ENCODE assay signal across 27 cellular contexts in the genomic region with DNA sequence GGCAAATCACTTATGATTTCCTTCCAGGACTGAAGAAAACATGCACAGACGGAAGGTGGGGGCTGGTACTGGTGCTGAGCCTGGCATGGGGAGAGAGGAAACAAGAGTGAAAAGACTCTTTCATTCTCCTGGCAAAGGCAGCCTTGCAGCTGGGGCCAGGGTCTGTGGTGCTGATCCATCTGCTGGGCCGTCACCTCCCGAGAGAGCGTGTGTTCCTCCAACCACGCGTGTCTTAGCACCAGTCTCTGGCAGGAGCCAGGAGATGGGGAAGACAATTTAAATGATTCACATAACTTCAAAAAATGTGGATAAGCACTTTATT. TPM values are rescaled to one million over a fixed set of nuclear protein-coding genes. Genes with fewer than 3 reads are reported as not detected.
DNase-seq lines count a peak whose midpoint lies in the region; ATAC-seq and TF ChIP-seq lines count a peak whose summit lies in the region.
"Had no signal": no experiment of that assay in that cellular context is flagged by ENCODE, and none has a peak within 500 bp of the region (broad histone marks: within the 10 kb centered on the region; RNA-seq: fewer than 3 reads in every experiment).

No MANE protein-coding gene starts in this region.

- TF ChIP-seq CTCF in heart left ventricle (IDR thresholded peaks at IDR 0.05) (no peak), nephron (IDR thresholded peaks at IDR 0.05; ENCODE audit: unreplicated experiment in 3 of 3) (no peak), tibial nerve (IDR thresholded peaks at IDR 0.05) (no peak), mesothelial cell of epicardium (IDR thresholded peaks at IDR 0.05; ENCODE audit: unreplicated experiment) (no peak)

- DNase-seq in heart left ventricle (peak; percentile 31 to 69 (median 41)), tibial nerve (ENCODE audit: low spot score in 2 of 2) (peak; percentile 27 to 50), OCI-M1 (lab: John Stamatoyannopoulos, UW) (no peak), mesothelial cell of epicardium (ENCODE audit: low spot score in 2 of 2, unreplicated experiment in 2 of 2) (no peak), NCI-H1694 (lab: John Stamatoyannopoulos, UW) (no peak)
- DNase-seq: activated CD4-positive, alpha-beta memory T cell treated with anti-CD3 and anti-CD28 coated beads, Interleukin-2, amount 10 ng/mL, durations not matched to agents 7 days and 5 days; activated naive CD8-positive, alpha-beta T cell treated with anti-CD3 and anti-CD28 coated beads, Interleukin-2, amount 50 U/mL, for 24 hours; brain microvascular endothelial cell; DMS153; esophagus squamous epithelium; gastrocnemius medialis; naive B cell; NCI-H2081 treated with DMSO at 0.1 percent for 48 hours; NCI-H524 treated with DMSO at 0.1 percent for 48 hours; NK-92 treated with Interleukin-12 subunit alpha and Interleukin-12 subunit beta, amount 100 ng/mL, for 24 hours; SIG-M5; sigmoid colon; stimulated activated naive CD4-positive, alpha-beta T cell treated with Interleukin-2 at 50 U/mL for 16 hours; T-helper 1 cell; thyroid gland had no signal

- H3K4me3 ChIP-seq in heart left ventricle (no peak overlapping the region), tibial nerve (no peak overlapping the region)
- H3K4me3 ChIP-seq: coronary artery, esophagus squamous epithelium, gastrocnemius medialis, GM23338, K562, sigmoid colon, thyroid gland had no signal

- WGBS in heart left ventricle, 4 donors = 72 to 93% (median 79%) methylated on average over 6 of the region's 6 CpGs
- WGBS in tibial nerve, 2 donors = 41 to 64% methylated on average over 6 of the region's 6 CpGs

- intact Hi-C loops in heart left ventricle (cut with DNase I) = no loop called here

- H3K4me1 Mint-ChIP-seq in nephron = peaks cover 36% of the 10 kb centered on the region
- no peaks in the 10 kb centered on the region for H3K4me1 Mint-ChIP-seq in mesothelial cell of epicardium
- H3K4me1 Mint-ChIP-seq: activated CD4-positive, alpha-beta memory T cell treated with anti-CD3 and anti-CD28 coated beads, Interleukin-2, amount 10 ng/mL, durations not matched to agents 7 days and 5 days; activated naive CD8-positive, alpha-beta T cell treated with anti-CD3 and anti-CD28 coated beads, Interleukin-2, amount 50 U/mL, for 24 hours; GM23338; memory B cell; naive B cell had no signal

- TF ChIP-seq POLR2A in heart left ventricle (IDR thresholded peaks at IDR 0.05) (no peak), tibial nerve (IDR thresholded peaks at IDR 0.05) (no peak)

- no peaks in the 10 kb centered on the region for H3K9me3 Mint-ChIP-seq in nephron
- peaks cover 4% of the 10 kb centered on the region for H3K9me3 Mint-ChIP-seq in mesothelial cell of epicardium
- H3K9me3 Mint-ChIP-seq: activated CD4-positive, alpha-beta memory T cell treated with anti-CD3 and anti-CD28 coated beads, Interleukin-2, amount 10 ng/mL, durations not matched to agents 7 days and 5 days; activated naive CD8-positive, alpha-beta T cell treated with anti-CD3 and anti-CD28 coated beads, Interleukin-2, amount 50 U/mL, for 24 hours; memory B cell had no signal

- H3K27me3 ChIP-seq in heart left ventricle (no peaks in the 10 kb centered on the region), tibial nerve (no peaks in the 10 kb centered on the region)
- H3K27me3 ChIP-seq: brain microvascular endothelial cell, esophagus squamous epithelium, gastrocnemius medialis, sigmoid colon, thyroid gland had no signal

- H3K27me3 Mint-ChIP-seq in nephron (ENCODE audit: low read depth) (no peaks in the 10 kb centered on the region), mesothelial cell of epicardium (ENCODE audit: low read depth) (no peaks in the 10 kb centered on the region)
- H3K27me3 Mint-ChIP-seq: activated naive CD8-positive, alpha-beta T cell treated with anti-CD3 and anti-CD28 coated beads, Interleukin-2, amount 50 U/mL, for 24 hours had no signal

- ATAC-seq in heart left ventricle = peak in 3 of 4 donors; percentile 68 to 79 (median 69)
- ATAC-seq: activated CD4-positive, CD25-positive, alpha-beta regulatory T cell treated with anti-CD3 and anti-CD28 coated beads, Interleukin-2, amount 50 U/mL, for 24 hours; activated naive CD8-positive, alpha-beta T cell treated with anti-CD3 and anti-CD28 coated beads, Interleukin-2, amount 50 U/mL, for 24 hours; gastrocnemius medialis; GM23338; K562 had no signal

- peak overlapping the region in 2 of 3 experiments; percentile 69 to 73 for H3K27ac Mint-ChIP-seq in nephron
- no peak overlapping the region for H3K27ac Mint-ChIP-seq in mesothelial cell of epicardium
- H3K27ac Mint-ChIP-seq: activated CD4-positive, alpha-beta memory T cell treated with anti-CD3 and anti-CD28 coated beads, Interleukin-2, amount 10 ng/mL, durations not matched to agents 7 days and 5 days; activated naive CD8-positive, alpha-beta T cell treated with anti-CD3 and anti-CD28 coated beads, Interleukin-2, amount 50 U/mL, for 24 hours; GM23338; memory B cell; naive B cell had no signal

- H3K9me3 ChIP-seq in heart left ventricle (no peaks in the 10 kb centered on the region), tibial nerve (no peaks in the 10 kb centered on the region)
- H3K9me3 ChIP-seq: esophagus squamous epithelium, gastrocnemius medialis, sigmoid colon, thyroid gland had no signal

- TF ChIP-seq EP300 in tibial nerve (IDR thresholded peaks at IDR 0.05) = no peak

- H3K36me3 ChIP-seq in heart left ventricle (no peaks in the 10 kb centered on the region), tibial nerve (peaks cover 0 to 17% (median 0%) of the 10 kb centered on the region in 3 donors)
- H3K36me3 ChIP-seq: brain microvascular endothelial cell, esophagus squamous epithelium, gastrocnemius medialis, thyroid gland had no signal

- H3K36me3 Mint-ChIP-seq in nephron (ENCODE audit: low read depth) (peaks cover 20% of the 10 kb centered on the region), mesothelial cell of epicardium (peaks cover 24% of the 10 kb centered on the region)
- H3K36me3 Mint-ChIP-seq: memory B cell had no signal

- H3K4me3 Mint-ChIP-seq in nephron (no peak overlapping the region), mesothelial cell of epicardium (no peak overlapping the region)
- H3K4me3 Mint-ChIP-seq: activated CD4-positive, alpha-beta memory T cell treated with anti-CD3 and anti-CD28 coated beads, Interleukin-2, amount 10 ng/mL, durations not matched to agents 7 days and 5 days; activated naive CD8-positive, alpha-beta T cell treated with anti-CD3 and anti-CD28 coated beads, Interleukin-2, amount 50 U/mL, for 24 hours; GM23338; memory B cell; naive B cell had no signal

- H3K27ac ChIP-seq in angular gyrus (ENCODE audit: low read depth, low read length) (peak overlapping the region; percentile 94), heart left ventricle (peak overlapping the region in 2 of 12 donors; percentile 13 to 18), tibial nerve (peak overlapping the region in 1 of 4 donors; percentile 30)
- H3K27ac ChIP-seq: brain microvascular endothelial cell, coronary artery, gastrocnemius medialis, thyroid gland had no signal

- peaks cover 0 to 3% (median 0%) of the 10 kb centered on the region in 12 donors for H3K4me1 ChIP-seq in heart left ventricle
- peaks cover 0 to 12% (median 0%) of the 10 kb centered on the region in 4 donors for H3K4me1 ChIP-seq in tibial nerve
- H3K4me1 ChIP-seq: esophagus squamous epithelium, gastrocnemius medialis, thyroid gland had no signal

RNA-seq across cellular contexts. Expression of gene SPART, which starts 23.9 kb away (rescaled TPM):
- total RNA-seq in heart left ventricle = 10 to 100 TPM; 31.0 to 41.5 (median 34.7) TPM
- polyA plus RNA-seq in heart left ventricle = 10 to 100 TPM; 12.5 to 23.5 TPM
- 10 to 100 TPM; 50.7 to 77.4 (median 62.4) TPM for total RNA-seq in tibial nerve
- total RNA-seq in mesothelial cell of epicardium = 88.5 to 90.7 TPM (median 89.5 TPM) in 3 replicates

Comparison
In these comparisons a context has a peak if more than half of its experiments do, and no peak if none do; other contexts are left out.
1. DNase-seq: peak in heart left ventricle (5 of 5) and tibial nerve (2 of 2); none in OCI-M1 (single experiment), mesothelial cell of epicardium (0 of 2) and NCI-H1694 (single experiment).